Comparison of ENCODE assay signal across 9 cellular contexts in the genomic region with DNA sequence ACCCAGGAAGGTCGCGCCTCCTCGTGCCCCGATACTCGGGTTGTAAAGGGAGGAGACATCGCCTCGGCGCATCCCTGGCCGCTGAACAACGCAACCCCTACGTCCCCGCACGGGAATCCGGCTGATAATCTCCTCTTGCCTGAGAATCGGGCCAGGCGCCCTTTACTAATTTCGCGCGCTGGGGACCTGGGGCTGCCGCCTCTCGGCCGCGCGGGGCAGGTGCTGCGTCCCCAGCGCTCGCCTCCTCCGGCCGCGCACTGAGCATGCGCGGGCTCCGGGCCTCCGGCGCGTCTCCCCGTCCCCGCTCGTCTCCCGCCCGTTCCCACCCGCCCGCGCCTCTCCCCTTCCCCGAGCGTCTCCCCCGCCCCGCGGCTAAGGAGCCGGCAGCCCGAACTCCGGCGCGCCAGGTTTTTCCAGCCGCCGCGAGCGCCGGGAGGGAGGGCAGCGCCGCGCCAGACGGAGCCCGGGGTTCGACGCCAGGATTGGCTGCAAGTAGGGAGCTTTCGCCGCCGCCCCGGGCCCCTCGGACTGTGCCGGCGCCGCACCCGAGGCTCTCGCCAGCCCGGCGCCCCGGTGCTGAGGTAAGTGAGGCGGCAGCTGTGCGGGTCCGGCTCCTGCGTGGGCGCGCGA. TPM values are rescaled to one million over a fixed set of nuclear protein-coding genes. Genes with fewer than 3 reads are reported as not detected.
DNase-seq lines count a peak whose midpoint lies in the region; ATAC-seq and TF ChIP-seq lines count a peak whose summit lies in the region.
"Had no signal": no experiment of that assay in that cellular context is flagged by ENCODE, and none has a peak within 500 bp of the region (broad histone marks: within the 10 kb centered on the region; RNA-seq: fewer than 3 reads in every experiment).

TSS of gene CNTN4 (plus strand) at position 469 of the 630 bp plus-strand sequence.

- no peaks in the 10 kb centered on the region; the same call in 1 of the 2 replicates for H3K36me3 ChIP-seq in Caco-2 (ENCODE audit: control insufficient read depth, insufficient read depth, low read length)
- H3K36me3 ChIP-seq in HUES6 (ENCODE audit: control insufficient read depth, insufficient read depth, low read length) = no peaks in the 10 kb centered on the region
- H3K36me3 ChIP-seq in neuronal stem cell (replicated peaks in 1 of 2; ENCODE audit: control insufficient read depth in 2 of 2, insufficient read depth in 2 of 2, low read length in 2 of 2) = no peaks in the 10 kb centered on the region
- no peaks in the 10 kb centered on the region for H3K36me3 ChIP-seq in CD8-positive, alpha-beta memory T cell (ENCODE audit: insufficient read depth, low read length)

- H4K8ac ChIP-seq in neuronal stem cell (ENCODE audit: low read depth, low read length) = no peak within 1 kb of the TSS

- H3K27ac ChIP-seq in HUES6 (ENCODE audit: low read depth, low read length) (no peak within 1 kb of the TSS), neuronal stem cell (replicated peaks; ENCODE audit: low read length) (no peak within 1 kb of the TSS)
- H3K27ac ChIP-seq in CD8-positive, alpha-beta memory T cell (ENCODE audit: low read depth, low read length) = no peak within 1 kb of the TSS

- ATAC-seq in SK-N-SH treated with all-trans-retinoic acid at 6 μM for 48 hours = peak; percentile 47; the same call in 2 of the 3 replicates

- peak within 1 kb of the TSS; percentile 96 for H3K18ac ChIP-seq in neuronal stem cell (ENCODE audit: low read length)

- H2AK5ac ChIP-seq in neuronal stem cell (ENCODE audit: low read depth, low read length) = no peak within 1 kb of the TSS

- H3K9me3 ChIP-seq in Caco-2 (no peaks in the 10 kb centered on the region), HUES6 (ENCODE audit: control insufficient read depth, insufficient read depth, low read depth, low read length) (no peaks in the 10 kb centered on the region), neuronal stem cell (replicated peaks in 1 of 2; ENCODE audit: control insufficient read depth in 2 of 2, insufficient read depth in 1 of 2, low read depth in 1 of 2, low read length in 2 of 2) (no peaks in the 10 kb centered on the region)
- H3K9me3 ChIP-seq in CD8-positive, alpha-beta memory T cell (ENCODE audit: low read length) = no peaks in the 10 kb centered on the region

- H3K4ac ChIP-seq in neuronal stem cell (ENCODE audit: low read length) = no peak within 1 kb of the TSS

- no peak within 1 kb of the TSS for H3K23ac ChIP-seq in neuronal stem cell (ENCODE audit: low read depth, low read length, poor library complexity)

- intact Hi-C loops in Caco-2 (cut with micrococcal nuclease; ENCODE audit: unreplicated experiment) = loop anchor here (1.0 kb wide), 1 partner anchor 35 kb away; no protein-coding TSS in a partner anchor

- peak within 1 kb of the TSS; percentile 73 for H2BK12ac ChIP-seq in neuronal stem cell (ENCODE audit: low read length)

- peak within 1 kb of the TSS; percentile 58 for H3K9ac ChIP-seq in HUES6 (ENCODE audit: low read length)
- peak within 1 kb of the TSS; percentile 74 for H3K9ac ChIP-seq in neuronal stem cell (ENCODE audit: low read depth, low read length, poor library complexity)

- no peak within 1 kb of the TSS for H3K14ac ChIP-seq in neuronal stem cell (ENCODE audit: low read length)

- TF ChIP-seq CTCF in Caco-2 (IDR thresholded peaks at IDR 0.05; ENCODE audit: insufficient read depth in 1 of 2, low read depth in 1 of 2, low read length in 1 of 2, severe bottlenecking in 1 of 2, unreplicated experiment in 1 of 2) = no peak

- no TSS peak for BruUV-seq in Caco-2 (replicated peaks; lab: Mats Ljungman, UMichigan)

- H3K27me3 Mint-ChIP-seq in Caco-2 (ENCODE audit: insufficient read depth, unreplicated experiment) = no peaks in the 10 kb centered on the region
- H3K27me3 Mint-ChIP-seq in CD8-positive, alpha-beta memory T cell = peaks cover 15 to 28% of the 10 kb centered on the region in 2 donors

- no peaks in the 10 kb centered on the region for H3K27me3 ChIP-seq in Caco-2 (replicated peaks; ENCODE audit: control insufficient read depth, insufficient read depth, low read length)
- H3K27me3 ChIP-seq in HUES6 (ENCODE audit: control insufficient read depth, insufficient read depth, low read length) = peaks cover 92% of the 10 kb centered on the region
- H3K27me3 ChIP-seq in neuronal stem cell (ENCODE audit: control insufficient read depth in 3 of 3, insufficient read depth in 3 of 3, low read depth in 1 of 3, low read length in 3 of 3) = peaks cover 2 to 77% (median 22%) of the 10 kb centered on the region in 3 experiments
- H3K27me3 ChIP-seq in CD8-positive, alpha-beta memory T cell (ENCODE audit: insufficient read depth, low read length, poor library complexity, severe bottlenecking) = peaks cover 4% of the 10 kb centered on the region

- H3K36me3 Mint-ChIP-seq in Caco-2 (ENCODE audit: insufficient read depth, unreplicated experiment) = peaks cover 16% of the 10 kb centered on the region
- no peaks in the 10 kb centered on the region for H3K36me3 Mint-ChIP-seq in CD8-positive, alpha-beta memory T cell

- peaks cover 8% of the 10 kb centered on the region for H3K4me1 Mint-ChIP-seq in Caco-2 (ENCODE audit: low read depth, unreplicated experiment)
- peaks cover 3 to 11% (median 4%) of the 10 kb centered on the region in 3 donors for H3K4me1 Mint-ChIP-seq in CD8-positive, alpha-beta memory T cell

- H3K4me2 ChIP-seq in neuronal stem cell (ENCODE audit: insufficient read depth, low read length, poor library complexity, severe bottlenecking) = peak within 1 kb of the TSS; percentile 99

- H2BK120ac ChIP-seq in neuronal stem cell (ENCODE audit: low read depth, low read length) = peak within 1 kb of the TSS; percentile 93

- no peak within 1 kb of the TSS for H4K91ac ChIP-seq in neuronal stem cell (ENCODE audit: low read depth, low read length, poor library complexity)

- peak within 1 kb of the TSS; percentile 16 for H2BK15ac ChIP-seq in neuronal stem cell (ENCODE audit: low read length)

- H2AFZ ChIP-seq in neuronal stem cell (ENCODE audit: low read length) = peak within 1 kb of the TSS; percentile 97

- H2BK5ac ChIP-seq in neuronal stem cell (ENCODE audit: low read length) = peak within 1 kb of the TSS; percentile 69

- H3K4me3 Mint-ChIP-seq in Caco-2 (ENCODE audit: unreplicated experiment) = peak within 1 kb of the TSS; percentile 99
- H3K4me3 Mint-ChIP-seq in CD8-positive, alpha-beta memory T cell = peak within 1 kb of the TSS in 3 of 7 donors; percentile 10 to 72 (median 52)

- DNase-seq in Caco-2 (peak; percentile 85 to 86), germinal center (ENCODE audit: low spot score) (peak; percentile 25), neuronal stem cell (ENCODE audit: low spot score) (peak; percentile 94), OCI-M1 (lab: John Stamatoyannopoulos, UW) (no peak)
- DNase-seq in NK-92 treated with Interleukin-12 subunit alpha and Interleukin-12 subunit beta, amount 100 ng/mL, for 24 hours (lab: John Stamatoyannopoulos, UW) = no peak
- no peak for DNase-seq in CD8-positive, alpha-beta memory T cell

- POLR2A ChIA-PET in Caco-2 (lab: Charles Lee) = interaction anchor here (0.8 kb wide), 1 partner anchor 671 kb away, joined by 4 read pairs; no protein-coding TSS in a partner anchor
- POLR2A ChIA-PET in CD8-positive, alpha-beta memory T cell (lab: Charles Lee) = no interaction called here

- peak within 1 kb of the TSS; percentile 92 for H3K27ac Mint-ChIP-seq in Caco-2 (ENCODE audit: unreplicated experiment)
- no peak within 1 kb of the TSS for H3K27ac Mint-ChIP-seq in CD8-positive, alpha-beta memory T cell
- H3K27ac Mint-ChIP-seq: activated naive CD4-positive, alpha-beta T cell treated with anti-CD3 and anti-CD28 coated beads, Interleukin-2, amount 50 U/mL, for 72 hours had no signal

- H3K9me3 Mint-ChIP-seq in Caco-2 (ENCODE audit: unreplicated experiment) = peaks cover 5% of the 10 kb centered on the region
- H3K9me3 Mint-ChIP-seq in CD8-positive, alpha-beta memory T cell = peaks cover 0 to 10% (median 5%) of the 10 kb centered on the region in 5 donors

- CTCF ChIA-PET in Caco-2 (lab: Charles Lee) = no interaction called here
- CTCF ChIA-PET in CD8-positive, alpha-beta memory T cell (lab: Charles Lee) = no interaction called here

- no peaks in the 10 kb centered on the region for H3K79me1 ChIP-seq in neuronal stem cell (ENCODE audit: low read depth, low read length)

- WGBS in neuronal stem cell (ENCODE audit: extremely low coverage in 2 of 2, insufficient read length in 2 of 2, insufficient replicate concordance in 1 of 2), 2 donors = no CpG with 5 or more reads among the region's 86 CpGs

- H3K4me1 ChIP-seq in Caco-2 (peaks cover 19% of the 10 kb centered on the region; the same call in 1 of the 2 replicates), HUES6 (ENCODE audit: control insufficient read depth, insufficient read depth, low read length) (peaks cover 15% of the 10 kb centered on the region), neuronal stem cell (ENCODE audit: control insufficient read depth in 2 of 2, insufficient read depth in 1 of 2, low read depth in 1 of 2, low read length in 2 of 2) (peaks cover 0 to 17% of the 10 kb centered on the region in 2 donors)
- H3K4me1 ChIP-seq in CD8-positive, alpha-beta memory T cell (ENCODE audit: insufficient read depth, low read length) = no peaks in the 10 kb centered on the region

- H3K4me3 ChIP-seq in Caco-2 (ENCODE audit: low read depth, low read length) = peak within 1 kb of the TSS; percentile 71
- peak within 1 kb of the TSS; percentile 70 for H3K4me3 ChIP-seq in HUES6 (ENCODE audit: low read depth, low read length)
- peak within 1 kb of the TSS; percentile 45 to 89 for H3K4me3 ChIP-seq in neuronal stem cell (ENCODE audit: low read length in 2 of 2)
- H3K4me3 ChIP-seq in CD8-positive, alpha-beta memory T cell (ENCODE audit: low read length) = no peak within 1 kb of the TSS

TF ChIP-seq in SK-N-SH treated with all-trans-retinoic acid at 6 μM for 48 hours, 23 proteins besides CTCF, POLR2A, EP300 and RAD21 (continues in another document):
- TF ChIP-seq ZFP30 (CRISPR knock-in tag; IDR thresholded peaks at IDR 0.05) (no peak), ISL1 (CRISPR knock-in tag; IDR thresholded peaks at IDR 0.05) (no peak), ZNF8 (CRISPR knock-in tag; IDR thresholded peaks at IDR 0.05) (no peak), SNAI2 (CRISPR knock-in tag; IDR thresholded peaks at IDR 0.05) (no peak), GLIS3 (CRISPR knock-in tag; IDR thresholded peaks at IDR 0.05) (no peak)
- TF ChIP-seq, protein P1, sequence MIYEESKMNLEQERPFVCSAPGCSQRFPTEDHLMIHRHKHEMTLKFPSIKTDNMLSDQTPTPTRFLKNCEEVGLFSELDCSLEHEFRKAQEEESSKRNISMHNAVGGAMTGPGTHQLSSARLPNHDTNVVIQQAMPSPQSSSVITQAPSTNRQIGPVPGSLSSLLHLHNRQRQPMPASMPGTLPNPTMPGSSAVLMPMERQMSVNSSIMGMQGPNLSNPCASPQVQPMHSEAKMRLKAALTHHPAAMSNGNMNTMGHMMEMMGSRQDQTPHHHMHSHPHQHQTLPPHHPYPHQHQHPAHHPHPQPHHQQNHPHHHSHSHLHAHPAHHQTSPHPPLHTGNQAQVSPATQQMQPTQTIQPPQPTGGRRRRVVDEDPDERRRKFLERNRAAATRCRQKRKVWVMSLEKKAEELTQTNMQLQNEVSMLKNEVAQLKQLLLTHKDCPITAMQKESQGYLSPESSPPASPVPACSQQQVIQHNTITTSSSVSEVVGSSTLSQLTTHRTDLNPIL (CRISPR knock-in tag; IDR thresholded peaks at IDR 0.05; ENCODE audit: low read depth) = no peak

RNA-seq across cellular contexts. Expression of gene CNTN4, which starts in this region (rescaled TPM):
- 51.3 and 59.7 TPM in 2 replicates for total RNA-seq in Caco-2 (2022)
- polyA plus RNA-seq in neuronal stem cell (2013, experiment 1 of 2) = 5.2 TPM
- polyA plus RNA-seq in neuronal stem cell (2013, experiment 2 of 2) = 6.5 TPM
- not detected for total RNA-seq in CD8-positive, alpha-beta memory T cell
- not detected for polyA plus RNA-seq in CD8-positive, alpha-beta memory T cell
- total RNA-seq: activated naive CD4-positive, alpha-beta T cell treated with anti-CD3 and anti-CD28 coated beads, Interleukin-2, amount 50 U/mL, for 72 hours had no signal

Comparison
In these comparisons a context has a peak if more than half of its experiments do, and no peak if none do; other contexts are left out.
1. RNA of gene CNTN4 (total RNA-seq): 51.3 to 59.7 TPM in Caco-2; not detected in CD8-positive, alpha-beta memory T cell; every median in the first group is over 10 times any median in the second.
2. DNase-seq: peak in Caco-2 (2 of 2), germinal center (single experiment) and neuronal stem cell (single experiment); none in NK-92 treated with Interleukin-12 subunit alpha and Interleukin-12 subunit beta, amount 100 ng/mL, for 24 hours (single experiment), OCI-M1 (single experiment) and CD8-positive, alpha-beta memory T cell (0 of 5).